Comparison of ENCODE assay signal across 31 cellular contexts in the genomic region with DNA sequence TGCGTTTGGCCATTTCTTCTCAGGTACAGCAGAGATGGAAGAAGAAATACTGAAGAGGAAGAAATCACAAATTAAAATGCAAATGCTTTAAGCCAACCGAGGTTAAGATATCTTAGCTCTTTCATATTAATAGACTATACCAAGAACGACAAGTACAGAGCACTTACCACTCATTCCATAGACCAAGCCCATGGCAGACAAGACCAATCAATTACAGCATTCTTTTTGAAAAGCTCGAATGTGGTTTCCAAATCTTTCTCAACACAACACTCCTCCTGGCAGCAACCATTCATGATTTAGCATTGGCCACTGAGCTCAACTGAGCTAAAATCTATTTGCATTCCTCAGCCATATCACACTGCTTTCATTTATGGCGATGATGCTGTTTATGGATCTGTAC. TPM values are rescaled to one million over a fixed set of nuclear protein-coding genes. Genes with fewer than 3 reads are reported as not detected.
"Had no signal": no experiment of that assay in that cellular context is flagged by ENCODE, and none has a peak within 500 bp of the region (broad histone marks: within the 10 kb centered on the region; RNA-seq: fewer than 3 reads in every experiment).

No MANE protein-coding gene starts in this region.

- H3K4me3 Mint-ChIP-seq: immature natural killer cell; naive thymus-derived CD8-positive, alpha-beta T cell; nephron; neural crest cell; stimulated activated memory B cell treated with anti-CD40 and anti-IgM and Interleukin-4, amounts not matched to agents 10 μg/mL and 1 μg/mL and 100 μg/mL, for 72 hours; stimulated activated naive CD8-positive, alpha-beta T cell treated with anti-CD3 and anti-CD28 coated beads, Interleukin-15, amount 100 ng/mL, for 72 hours had no signal

- H3K4me1 ChIP-seq: left lung, lower lobe of right lung, pancreas, prostate gland, testis, thyroid gland, transverse colon, upper lobe of right lung, uterus had no signal

- H3K27me3 ChIP-seq: left lung, pancreas, testis, thyroid gland, transverse colon, uterus had no signal

- H3K4me2 ChIP-seq: smooth muscle cell had no signal

- H3K27ac Mint-ChIP-seq: immature natural killer cell; naive thymus-derived CD8-positive, alpha-beta T cell; nephron; stimulated activated memory B cell treated with anti-CD40 and anti-IgM and Interleukin-4, amounts not matched to agents 10 μg/mL and 1 μg/mL and 100 μg/mL, for 72 hours; stimulated activated naive CD8-positive, alpha-beta T cell treated with anti-CD3 and anti-CD28 coated beads, Interleukin-15, amount 100 ng/mL, for 72 hours had no signal

- FAIRE-seq: kidney, pancreas had no signal

- ATAC-seq: left colon; left lung; lower lobe of right lung; naive thymus-derived CD8-positive, alpha-beta T cell; right cardiac atrium; sciatic nerve; stimulated activated memory B cell treated with anti-CD40 and anti-IgM and Interleukin-4, amounts not matched to agents 10 μg/mL and 1 μg/mL and 100 μg/mL, for 72 hours; stimulated activated naive CD8-positive, alpha-beta T cell treated with anti-CD3 and anti-CD28 coated beads, Interleukin-15, amount 100 ng/mL, for 72 hours; upper lobe of right lung had no signal

- H3K9me3 ChIP-seq: left lung, lower lobe of right lung, pancreas, prostate gland, testis, thyroid gland, transverse colon, upper lobe of right lung, uterus had no signal

- H3K9me3 Mint-ChIP-seq: immature natural killer cell; naive thymus-derived CD8-positive, alpha-beta T cell; nephron; neural crest cell; stimulated activated memory B cell treated with anti-CD40 and anti-IgM and Interleukin-4, amounts not matched to agents 10 μg/mL and 1 μg/mL and 100 μg/mL, for 72 hours; stimulated activated naive CD8-positive, alpha-beta T cell treated with anti-CD3 and anti-CD28 coated beads, Interleukin-15, amount 100 ng/mL, for 72 hours had no signal

- H3K4me3 ChIP-seq: left lung, lower lobe of right lung, pancreas, prostate gland, smooth muscle cell, testis, thyroid gland, transverse colon, upper lobe of right lung, uterus had no signal

- H3K36me3 Mint-ChIP-seq: immature natural killer cell; naive thymus-derived CD8-positive, alpha-beta T cell; stimulated activated memory B cell treated with anti-CD40 and anti-IgM and Interleukin-4, amounts not matched to agents 10 μg/mL and 1 μg/mL and 100 μg/mL, for 72 hours had no signal

- DNase-seq: hypothalamus; immature natural killer cell; kidney; left colon; left lung; lower lobe of right lung; mammary epithelial cell; mesenchymal stem cell; naive thymus-derived CD8-positive, alpha-beta T cell; nucleus accumbens; pancreas; posterior cingulate gyrus; retina; right cardiac atrium; stimulated activated CD4-positive, alpha-beta T cell treated with anti-CD3 and anti-CD28 coated beads, Interleukin-1b, Interleukin-23, amount 100 ng/mL, for 48 hours; stimulated activated CD4-positive, alpha-beta T cell treated with anti-CD3 and anti-CD28 coated beads, Interleukin-2, amount 100 ng/mL, for 48 hours; stimulated activated CD4-positive, alpha-beta T cell treated with anti-CD3 and anti-CD28 coated beads, Interleukin-4, amount 100 ng/mL, for 4 hours; stimulated activated CD8-positive, alpha-beta memory T cell treated with anti-CD3 and anti-CD28 coated beads, Interleukin-4, amount 100 ng/mL, for 48 hours; stimulated activated naive CD4-positive, alpha-beta T cell treated with Interleukin-2 at 50 U/mL for 16 hours; stimulated activated naive CD8-positive, alpha-beta T cell treated with anti-CD3 and anti-CD28 coated beads, Interleukin-15, amount 100 ng/mL, for 72 hours; testis; thyroid gland; transverse colon; upper lobe of right lung; uterus had no signal

- H3K27me3 Mint-ChIP-seq: stimulated activated memory B cell treated with anti-CD40 and anti-IgM and Interleukin-4, amounts not matched to agents 10 μg/mL and 1 μg/mL and 100 μg/mL, for 72 hours had no signal

- H3K36me3 ChIP-seq: left lung, lower lobe of right lung, pancreas, prostate gland, thyroid gland, transverse colon, upper lobe of right lung, uterus had no signal

- H3K27ac ChIP-seq: left lung, lower lobe of right lung, pancreas, prostate gland, testis, thyroid gland, transverse colon, upper lobe of right lung, uterus had no signal

- H3K4me1 Mint-ChIP-seq: immature natural killer cell; naive thymus-derived CD8-positive, alpha-beta T cell; nephron; neural crest cell; stimulated activated memory B cell treated with anti-CD40 and anti-IgM and Interleukin-4, amounts not matched to agents 10 μg/mL and 1 μg/mL and 100 μg/mL, for 72 hours; stimulated activated naive CD8-positive, alpha-beta T cell treated with anti-CD3 and anti-CD28 coated beads, Interleukin-15, amount 100 ng/mL, for 72 hours had no signal

RNA-seq across cellular contexts. Expression of a gene that starts 2.7 kb away (rescaled TPM):
- total RNA-seq: lower lobe of right lung had no signal
